ENCODE assay signal across 1 cellular context in genomic region chr19:16736709-16737108, GRCh38.
TF ChIP-seq lines count a peak whose summit lies in the region.

No MANE protein-coding gene starts in this region.

TF ChIP-seq in K562, 482 proteins besides CTCF, POLR2A, EP300 and RAD21 (continued from another document):
- peak in 1 of 2 experiments; percentile 83; a peak in 2 of 4 replicates for TF ChIP-seq ZMIZ1 (IDR thresholded peaks at IDR 0.05; ENCODE audit: low read depth in 2 of 2, low read length in 2 of 2)
- TF ChIP-seq ZSCAN32 (CRISPR knock-in tag; IDR thresholded peaks at IDR 0.05): no peak
- TF ChIP-seq ZNF133 (CRISPR knock-in tag; IDR thresholded peaks at IDR 0.05): no peak
- no peak for TF ChIP-seq ZNF184 (CRISPR knock-in tag; IDR thresholded peaks at IDR 0.05)
- TF ChIP-seq NFRKB (IDR thresholded peaks at IDR 0.05; ENCODE audit: low read depth): no peak
- TF ChIP-seq NR3C1 (CRISPR knock-in tag; IDR thresholded peaks at IDR 0.05): no peak
- TF ChIP-seq TEAD2 (tag; IDR thresholded peaks at IDR 0.05): no peak
- no peak for TF ChIP-seq ETV6 (IDR thresholded peaks at IDR 0.05; ENCODE audit: borderline replicate concordance in 1 of 2, low read depth in 2 of 2, low read length in 1 of 2)
- TF ChIP-seq ETV6 (CRISPR knock-in tag; IDR thresholded peaks at IDR 0.05; ENCODE audit: borderline replicate concordance): no peak
- TF ChIP-seq CBX8 (IDR thresholded peaks at IDR 0.05; ENCODE audit: borderline replicate concordance, extremely low read depth, low read depth, low read length, poor library complexity, severe bottlenecking): no peak
- no peak for TF ChIP-seq RBBP5 (IDR thresholded peaks at IDR 0.05; ENCODE audit: borderline replicate concordance, insufficient read depth, low read length, poor library complexity, severe bottlenecking)
- TF ChIP-seq MLLT1 (IDR thresholded peaks at IDR 0.05): peak in 1 of 2 experiments; percentile 99; a peak in 2 of 4 replicates
- no peak for TF ChIP-seq REST (CRISPR knock-in tag; IDR thresholded peaks at IDR 0.05; ENCODE audit: low read depth)
- TF ChIP-seq GTF2F1 (IDR thresholded peaks at IDR 0.05; ENCODE audit: low read depth, low read length): no peak
- TF ChIP-seq MGA (IDR thresholded peaks at IDR 0.05): no peak
- TF ChIP-seq ZNF23 (CRISPR knock-in tag; IDR thresholded peaks at IDR 0.05): peak; percentile 96
- TF ChIP-seq KDM2B (CRISPR knock-in tag; IDR thresholded peaks at IDR 0.05): no peak
- TF ChIP-seq HDAC8 (tag; IDR thresholded peaks at IDR 0.05): no peak
- no peak for TF ChIP-seq ARID1B (IDR thresholded peaks at IDR 0.05)
- TF ChIP-seq ZBTB17 (CRISPR knock-in tag; IDR thresholded peaks at IDR 0.05): peak; percentile 98
- no peak for TF ChIP-seq KDM4B (IDR thresholded peaks at IDR 0.05; ENCODE audit: borderline replicate concordance in 2 of 2, low read depth in 1 of 2)
TF ChIP-seq in K562: peak in this region for 4.
